ENCODE assay signal across 22 cellular contexts in the genomic region with DNA sequence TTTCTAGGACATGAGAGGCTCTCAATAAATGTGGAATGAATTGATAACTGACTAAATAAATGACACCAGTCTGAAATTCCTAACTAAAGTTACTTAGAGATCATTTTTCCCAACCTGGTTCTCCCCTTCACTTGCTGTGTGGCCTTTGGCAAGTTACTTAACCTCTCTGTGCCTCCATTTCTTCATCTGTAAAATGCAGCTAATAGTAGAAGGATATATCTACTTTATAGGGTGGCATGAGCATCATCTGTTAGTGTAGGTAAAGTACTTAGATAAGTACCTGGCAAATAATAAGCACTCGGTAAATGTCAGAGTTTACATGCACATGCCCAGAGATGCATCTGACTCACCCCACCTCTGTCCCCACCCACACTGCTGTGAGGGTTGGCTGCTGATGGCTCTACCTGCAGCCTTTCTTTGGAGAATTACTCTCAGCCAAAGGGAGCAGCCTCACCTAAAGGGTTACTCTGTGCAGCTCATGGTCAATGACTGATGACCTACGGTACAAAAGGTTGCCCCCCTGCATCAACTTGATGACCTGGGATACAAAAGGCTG.
"Had no signal": no experiment of that assay in that cellular context is flagged by ENCODE, and none has a peak within 500 bp of the region (broad histone marks: within the 10 kb centered on the region; RNA-seq: fewer than 3 reads in every experiment).

No MANE protein-coding gene starts in this region.

- H3K36me3 Mint-ChIP-seq: activated naive CD8-positive, alpha-beta T cell; naive B cell had no signal

- H3K9me3 Mint-ChIP-seq: activated T-helper 1 cell treated with anti-CD3 and anti-CD28 coated beads, Interleukin-12 subunit alpha, Interleukin-12 subunit beta, Interleukin-2, Interleukin-4 antibody, amounts not matched to agents 30 ng/mL and 10 ng/mL and 1 ng/mL, durations not matched to agents 14 hours and 24 hours and 36 hours; effector memory CD8-positive, alpha-beta T cell; naive B cell; neural crest cell had no signal

- H3K4me1 Mint-ChIP-seq: naive B cell, neural crest cell, T-helper 17 cell had no signal

- H3K27ac ChIP-seq: cardiac muscle cell, epithelial cell of prostate, gastrocnemius medialis, left ventricle myocardium inferior, ovary, psoas muscle, thoracic aorta, upper lobe of right lung, WERI-Rb-1 had no signal

- DNase-seq: activated CD4-positive, alpha-beta T cell treated with anti-CD3 and anti-CD28 coated beads, Interleukin-2, amount 50 U/mL, for 4 hours; activated gamma-delta T cell treated with Interleukin-2 at 50 U/mL for 16 hours; effector memory CD8-positive, alpha-beta T cell; gastrocnemius medialis; head of caudate nucleus; kidney; left ventricle myocardium inferior; naive B cell; ovary; psoas muscle; right cardiac atrium; stimulated activated CD4-positive, alpha-beta T cell treated with anti-CD3 and anti-CD28 coated beads, Interleukin-2, amount 100 ng/mL, for 48 hours; T-helper 17 cell; upper lobe of right lung; WERI-Rb-1 had no signal

- H3K9me3 ChIP-seq: gastrocnemius medialis, left ventricle myocardium inferior, ovary, psoas muscle, thoracic aorta, upper lobe of right lung had no signal

- H3K4me3 ChIP-seq: cardiac muscle cell, gastrocnemius medialis, left ventricle myocardium inferior, ovary, psoas muscle, skin epidermis, thoracic aorta, upper lobe of right lung had no signal

- H3K36me3 ChIP-seq: cardiac muscle cell, gastrocnemius medialis, left ventricle myocardium inferior, ovary, thoracic aorta, upper lobe of right lung, WERI-Rb-1 had no signal

- H3K4me1 ChIP-seq: gastrocnemius medialis, psoas muscle, upper lobe of right lung had no signal

- H3K27me3 ChIP-seq: cardiac muscle cell, gastrocnemius medialis, ovary, upper lobe of right lung had no signal

- H3K4me3 Mint-ChIP-seq: activated naive CD8-positive, alpha-beta T cell; activated T-helper 1 cell treated with anti-CD3 and anti-CD28 coated beads, Interleukin-12 subunit alpha, Interleukin-12 subunit beta, Interleukin-2, Interleukin-4 antibody, amounts not matched to agents 30 ng/mL and 10 ng/mL and 1 ng/mL, durations not matched to agents 14 hours and 24 hours and 36 hours; effector memory CD8-positive, alpha-beta T cell; naive B cell; neural crest cell; T-helper 17 cell had no signal

- H3K27ac Mint-ChIP-seq: activated naive CD8-positive, alpha-beta T cell; activated T-helper 1 cell treated with anti-CD3 and anti-CD28 coated beads, Interleukin-12 subunit alpha, Interleukin-12 subunit beta, Interleukin-2, Interleukin-4 antibody, amounts not matched to agents 30 ng/mL and 10 ng/mL and 1 ng/mL, durations not matched to agents 14 hours and 24 hours and 36 hours; effector memory CD8-positive, alpha-beta T cell; T-helper 17 cell had no signal
